In genomic region chr12:120795441-120796178, GRCh38 we compare ENCODE assay signal across 2 cellular contexts.
TF ChIP-seq lines count a peak whose summit lies in the region.

No MANE protein-coding gene starts in this region.

TF ChIP-seq in SK-N-SH, 30 proteins besides CTCF, POLR2A, EP300 and RAD21 (continued from another document):
- TF ChIP-seq, protein P1, sequence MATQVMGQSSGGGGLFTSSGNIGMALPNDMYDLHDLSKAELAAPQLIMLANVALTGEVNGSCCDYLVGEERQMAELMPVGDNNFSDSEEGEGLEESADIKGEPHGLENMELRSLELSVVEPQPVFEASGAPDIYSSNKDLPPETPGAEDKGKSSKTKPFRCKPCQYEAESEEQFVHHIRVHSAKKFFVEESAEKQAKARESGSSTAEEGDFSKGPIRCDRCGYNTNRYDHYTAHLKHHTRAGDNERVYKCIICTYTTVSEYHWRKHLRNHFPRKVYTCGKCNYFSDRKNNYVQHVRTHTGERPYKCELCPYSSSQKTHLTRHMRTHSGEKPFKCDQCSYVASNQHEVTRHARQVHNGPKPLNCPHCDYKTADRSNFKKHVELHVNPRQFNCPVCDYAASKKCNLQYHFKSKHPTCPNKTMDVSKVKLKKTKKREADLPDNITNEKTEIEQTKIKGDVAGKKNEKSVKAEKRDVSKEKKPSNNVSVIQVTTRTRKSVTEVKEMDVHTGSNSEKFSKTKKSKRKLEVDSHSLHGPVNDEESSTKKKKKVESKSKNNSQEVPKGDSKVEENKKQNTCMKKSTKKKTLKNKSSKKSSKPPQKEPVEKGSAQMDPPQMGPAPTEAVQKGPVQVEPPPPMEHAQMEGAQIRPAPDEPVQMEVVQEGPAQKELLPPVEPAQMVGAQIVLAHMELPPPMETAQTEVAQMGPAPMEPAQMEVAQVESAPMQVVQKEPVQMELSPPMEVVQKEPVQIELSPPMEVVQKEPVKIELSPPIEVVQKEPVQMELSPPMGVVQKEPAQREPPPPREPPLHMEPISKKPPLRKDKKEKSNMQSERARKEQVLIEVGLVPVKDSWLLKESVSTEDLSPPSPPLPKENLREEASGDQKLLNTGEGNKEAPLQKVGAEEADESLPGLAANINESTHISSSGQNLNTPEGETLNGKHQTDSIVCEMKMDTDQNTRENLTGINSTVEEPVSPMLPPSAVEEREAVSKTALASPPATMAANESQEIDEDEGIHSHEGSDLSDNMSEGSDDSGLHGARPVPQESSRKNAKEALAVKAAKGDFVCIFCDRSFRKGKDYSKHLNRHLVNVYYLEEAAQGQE (IDR thresholded peaks at IDR 0.05; ENCODE audit: low read depth, low read length), result no peak
- TF ChIP-seq POLR2AphosphoS5 (IDR thresholded peaks at IDR 0.05; ENCODE audit: low read depth, low read length) (no peak), RFX5 (IDR thresholded peaks at IDR 0.05; ENCODE audit: low read length) (no peak), TEAD4 (IDR thresholded peaks at IDR 0.05; ENCODE audit: borderline replicate concordance, insufficient read depth) (no peak), TAF1 (IDR thresholded peaks at IDR 0.05; ENCODE audit: borderline replicate concordance, low read depth, low read length) (no peak), SIN3A (IDR thresholded peaks at IDR 0.05; ENCODE audit: borderline replicate concordance, low read depth, low read length) (no peak), MEF2A (IDR thresholded peaks at IDR 0.05; ENCODE audit: borderline replicate concordance, low read depth) (no peak), FOXJ3 (CRISPR knock-in tag; IDR thresholded peaks at IDR 0.05) (no peak)
- TF ChIP-seq, protein P2, sequence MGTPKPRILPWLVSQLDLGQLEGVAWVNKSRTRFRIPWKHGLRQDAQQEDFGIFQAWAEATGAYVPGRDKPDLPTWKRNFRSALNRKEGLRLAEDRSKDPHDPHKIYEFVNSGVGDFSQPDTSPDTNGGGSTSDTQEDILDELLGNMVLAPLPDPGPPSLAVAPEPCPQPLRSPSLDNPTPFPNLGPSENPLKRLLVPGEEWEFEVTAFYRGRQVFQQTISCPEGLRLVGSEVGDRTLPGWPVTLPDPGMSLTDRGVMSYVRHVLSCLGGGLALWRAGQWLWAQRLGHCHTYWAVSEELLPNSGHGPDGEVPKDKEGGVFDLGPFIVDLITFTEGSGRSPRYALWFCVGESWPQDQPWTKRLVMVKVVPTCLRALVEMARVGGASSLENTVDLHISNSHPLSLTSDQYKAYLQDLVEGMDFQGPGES (IDR thresholded peaks at IDR 0.05; ENCODE audit: low read depth, low read length), result no peak
TF ChIP-seq in SK-N-SH: peak in this region for 0.

TF ChIP-seq in K562, 482 proteins besides CTCF, POLR2A, EP300 and RAD21 (continued from another document):
- TF ChIP-seq CBX3 (IDR thresholded peaks at IDR 0.05; ENCODE audit: borderline replicate concordance in 1 of 2, low read length in 2 of 2) (peak in 1 of 2 experiments; percentile 91; a peak in 2 of 3 replicates), ZNF124 (CRISPR knock-in tag; IDR thresholded peaks at IDR 0.05) (no peak), TRIM28 (IDR thresholded peaks at IDR 0.05) (peak; percentile 81; the same call in 1 of the 2 replicates), ZFP30 (CRISPR knock-in tag; IDR thresholded peaks at IDR 0.05; ENCODE audit: borderline replicate concordance) (peak; percentile 97), SMARCA5 (IDR thresholded peaks at IDR 0.05) (0 out of 2 replicates have a peak, but pooled peaks have one; percentile 26)
